ENCODE assay signal across 8 cellular contexts in genomic region chr2:216634317-216635148, GRCh38. TPM values are rescaled to one million over a fixed set of nuclear protein-coding genes. Genes with fewer than 3 reads are reported as not detected.
DNase-seq lines count a peak whose midpoint lies in the region; ATAC-seq and TF ChIP-seq lines count a peak whose summit lies in the region.

No MANE protein-coding gene starts in this region.

- H3K36me3 Mint-ChIP-seq in natural killer cell treated with Interleukin-12 subunit alpha and Interleukin-12 subunit beta and Interleukin-15 and Interleukin-18, amount 100 ng/mL, for 72 hours: no peaks in the 10 kb centered on the region

- peaks cover 20 to 24% of the 10 kb centered on the region in 2 donors for H3K4me1 Mint-ChIP-seq in natural killer cell treated with Interleukin-12 subunit alpha and Interleukin-12 subunit beta and Interleukin-15 and Interleukin-18, amount 100 ng/mL, for 72 hours (ENCODE audit: low read depth in 2 of 2)

- H3K27me3 ChIP-seq in HUES64 (ENCODE audit: insufficient read depth, low read length): 0 out of 2 replicates have a peak, but pooled peaks cover 3% of the 10 kb centered on the region

- no peak for ATAC-seq in natural killer cell treated with Interleukin-12 subunit alpha and Interleukin-12 subunit beta and Interleukin-15 and Interleukin-18, amount 100 ng/mL, for 72 hours
- ATAC-seq in GM21360 (IDR thresholded peaks at IDR 0.05; ENCODE audit: unreplicated experiment) (no peak), HG03442 (IDR thresholded peaks at IDR 0.05; ENCODE audit: unreplicated experiment) (no peak)

- no peaks in the 10 kb centered on the region for H3K9me3 Mint-ChIP-seq in natural killer cell treated with Interleukin-12 subunit alpha and Interleukin-12 subunit beta and Interleukin-15 and Interleukin-18, amount 100 ng/mL, for 72 hours

- 3% methylated on average over 18 of the region's 24 CpGs for WGBS in HUES64

- H3K9me3 ChIP-seq in HUES64 (ENCODE audit: insufficient read depth, low read depth, low read length): no peaks in the 10 kb centered on the region

- DNase-seq in AML-193 (lab: John Stamatoyannopoulos, UW) (peak; percentile 21 to 27), choroid plexus epithelial cell (ENCODE audit: low read depth) (peak; percentile 63), NCI-H2227 treated with DMSO at 0.1 percent for 48 hours (lab: John Stamatoyannopoulos, UW) (no peak)
- no peak for DNase-seq in natural killer cell treated with Interleukin-12 subunit alpha and Interleukin-12 subunit beta and Interleukin-15 and Interleukin-18, amount 100 ng/mL, for 72 hours (ENCODE audit: low spot score)
- DNase-seq in activated effector memory CD4-positive, alpha-beta T cell treated with Interleukin-2 at 50 U/mL for 16 hours: no peak

- H3K4me3 ChIP-seq in HUES64 (ENCODE audit: low read length) (peak overlapping the region; percentile 97), choroid plexus epithelial cell (ENCODE audit: low read depth, low read length) (peak overlapping the region; percentile 66)

- peak overlapping the region; percentile 89 for H3K9ac ChIP-seq in HUES64 (ENCODE audit: low read depth, low read length)

- TF ChIP-seq CTCF in choroid plexus epithelial cell (conservative IDR thresholded peaks at IDR 0.05; ENCODE audit: low read depth, low read length): no peak

- H3K4me3 Mint-ChIP-seq in natural killer cell treated with Interleukin-12 subunit alpha and Interleukin-12 subunit beta and Interleukin-15 and Interleukin-18, amount 100 ng/mL, for 72 hours: peak overlapping the region; percentile 68

- peak overlapping the region; percentile 51 for H3K27ac ChIP-seq in HUES64 (ENCODE audit: low read depth, low read length)

- H3K27me3 Mint-ChIP-seq in natural killer cell treated with Interleukin-12 subunit alpha and Interleukin-12 subunit beta and Interleukin-15 and Interleukin-18, amount 100 ng/mL, for 72 hours: peaks cover 49 to 65% of the 10 kb centered on the region in 2 donors

- H3K36me3 ChIP-seq in HUES64 (ENCODE audit: insufficient read depth, low read length): peaks cover 19% of the 10 kb centered on the region

- H3K27ac Mint-ChIP-seq in natural killer cell treated with Interleukin-12 subunit alpha and Interleukin-12 subunit beta and Interleukin-15 and Interleukin-18, amount 100 ng/mL, for 72 hours: no peak overlapping the region

- peaks cover 34% of the 10 kb centered on the region for H3K4me1 ChIP-seq in HUES64 (ENCODE audit: insufficient read depth, low read length)

RNA-seq across cellular contexts. Expression of gene IGFBP2, which starts 1.3 kb away (rescaled TPM):
- 353 TPM for polyA plus RNA-seq in HUES64 (2013, experiment 1 of 2)
- polyA plus RNA-seq in HUES64 (2013, experiment 2 of 2): 448 TPM
- total RNA-seq in natural killer cell treated with Interleukin-12 subunit alpha and Interleukin-12 subunit beta and Interleukin-15 and Interleukin-18, amount 100 ng/mL, for 72 hours: under 1 TPM in 1 of 2 donors, not detected in 1; 0.81 TPM

Comparison
In these comparisons a context has a peak if more than half of its experiments do, and no peak if none do; other contexts are left out.
1. DNase-seq: peak in AML-193 (2 of 2) and choroid plexus epithelial cell (single experiment); none in natural killer cell treated with Interleukin-12 subunit alpha and Interleukin-12 subunit beta and Interleukin-15 and Interleukin-18, amount 100 ng/mL, for 72 hours (single experiment), NCI-H2227 treated with DMSO at 0.1 percent for 48 hours (single experiment) and activated effector memory CD4-positive, alpha-beta T cell treated with Interleukin-2 at 50 U/mL for 16 hours (single experiment).